In the genomic region with DNA sequence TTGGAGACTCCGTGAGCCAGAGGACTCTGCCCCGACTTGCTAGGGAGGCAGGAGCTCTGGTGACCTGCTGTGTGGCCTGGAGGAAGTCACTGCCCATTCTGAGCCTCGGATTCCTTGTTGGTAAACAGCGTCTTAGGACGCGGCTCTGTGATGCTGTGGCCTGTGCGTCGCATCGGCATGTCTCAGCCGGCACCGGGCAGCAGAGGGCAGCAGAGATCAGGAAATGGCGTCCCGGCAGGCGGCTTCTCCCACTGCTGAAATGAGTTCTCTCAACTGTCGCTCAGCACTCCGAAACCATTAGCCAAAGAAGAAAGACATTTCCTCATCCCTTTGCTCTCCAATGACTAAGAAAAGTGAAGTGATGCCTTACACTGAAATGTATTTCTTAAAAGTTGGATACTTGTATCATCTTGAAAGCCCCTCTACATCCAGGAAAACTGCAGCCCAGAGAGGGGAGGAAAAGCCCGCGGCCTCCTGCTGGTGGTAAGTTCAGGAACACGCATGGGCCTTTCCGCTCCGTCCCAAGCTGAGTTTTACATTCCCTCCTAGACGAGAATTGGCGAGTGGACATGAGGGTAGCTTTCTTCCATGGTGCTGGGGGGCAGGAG, we compare ENCODE assay signal across 7 cellular contexts.
DNase-seq lines count a peak whose midpoint lies in the region; ATAC-seq and TF ChIP-seq lines count a peak whose summit lies in the region.

No MANE protein-coding gene starts in this region.

- H3K4me2 ChIP-seq in skeletal muscle satellite cell (ENCODE audit: low read length): peak overlapping the region; percentile 76

- H3K27ac ChIP-seq in ascending aorta: no peak overlapping the region

- DNase-seq in NCI-H146 treated with DMSO at 0.1 percent for 48 hours (lab: John Stamatoyannopoulos, UW; ENCODE audit: unreplicated experiment) (peak; percentile 50), T1000 (lab: John Stamatoyannopoulos, UW) (peak; percentile 66), ascending aorta (ENCODE audit: low spot score in 2 of 2) (peak in 1 of 2 donors; percentile 86), hepatic stellate cell (ENCODE audit: low spot score) (peak; percentile 81)

- no peak overlapping the region for H3K4me3 ChIP-seq in ascending aorta
- H3K4me3 ChIP-seq in skeletal muscle satellite cell (ENCODE audit: low read length): peak overlapping the region; percentile 31

- intact Hi-C loops in ascending aorta (cut with DNase I): loop anchor here (2.0 to 5.0 kb wide), 3 partner anchors 792 to 959 kb away; no protein-coding TSS in a partner anchor

- H3K9ac ChIP-seq in skeletal muscle satellite cell (ENCODE audit: low read depth, low read length): no peak overlapping the region

- peak; percentile 89 for ATAC-seq in HG02588 (IDR thresholded peaks at IDR 0.05; ENCODE audit: unreplicated experiment)

- H3K4me1 ChIP-seq in ascending aorta: no peaks in the 10 kb centered on the region
- no peaks in the 10 kb centered on the region for H3K4me1 ChIP-seq in skeletal muscle satellite cell (ENCODE audit: control insufficient read depth, insufficient read depth, low read length)

- H3K9me3 ChIP-seq in ascending aorta (no peaks in the 10 kb centered on the region), skeletal muscle satellite cell (replicated peaks; ENCODE audit: low read length) (no peaks in the 10 kb centered on the region)

- no peaks in the 10 kb centered on the region for H3K36me3 ChIP-seq in ascending aorta
- H3K36me3 ChIP-seq in skeletal muscle satellite cell (ENCODE audit: insufficient read depth, low read length): no peaks in the 10 kb centered on the region

- no peaks in the 10 kb centered on the region for H3K27me3 ChIP-seq in ascending aorta
- no peaks in the 10 kb centered on the region for H3K27me3 ChIP-seq in skeletal muscle satellite cell (ENCODE audit: control insufficient read depth, insufficient read depth, low read length)

- TF ChIP-seq CTCF in GM12872 (IDR thresholded peaks at IDR 0.05; ENCODE audit: insufficient read depth, low read depth, low read length): peak; percentile 89
- peak; percentile 75 to 84 (median 80) for TF ChIP-seq CTCF in ascending aorta (IDR thresholded peaks at IDR 0.05)
